Comparison of ENCODE assay signal across 9 cellular contexts in genomic region chr18:51039138-51040112, GRCh38. TPM values are rescaled to one million over a fixed set of nuclear protein-coding genes. Genes with fewer than 3 reads are reported as not detected.
DNase-seq lines count a peak whose midpoint lies in the region; ATAC-seq and TF ChIP-seq lines count a peak whose summit lies in the region.
"Had no signal": no experiment of that assay in that cellular context is flagged by ENCODE, and none has a peak within 500 bp of the region (broad histone marks: within the 10 kb centered on the region; RNA-seq: fewer than 3 reads in every experiment).

No MANE protein-coding gene starts in this region.

- ATAC-seq in activated T-cell treated with anti-CD3 and anti-CD28 coated beads, Interleukin-2, amount 50 U/mL, for 4 hours, result peak; percentile 63 to 80
- ATAC-seq in HG03442 (IDR thresholded peaks at IDR 0.05; ENCODE audit: unreplicated experiment) (peak; percentile 60), HG02571 (IDR thresholded peaks at IDR 0.05; ENCODE audit: unreplicated experiment) (no peak), HG03460 (IDR thresholded peaks at IDR 0.05; ENCODE audit: unreplicated experiment) (no peak)
- ATAC-seq in stimulated activated naive CD8-positive, alpha-beta T cell treated with anti-CD3 and anti-CD28 coated beads, Interleukin-15, amount 100 ng/mL, for 72 hours, result peak; percentile 89

- H3K27ac Mint-ChIP-seq in stimulated activated naive CD8-positive, alpha-beta T cell treated with anti-CD3 and anti-CD28 coated beads, Interleukin-15, amount 100 ng/mL, for 72 hours, result peak overlapping the region; percentile 74 to 88

- DNase-seq in activated T-cell treated with anti-CD3 and anti-CD28 coated beads, Interleukin-2, amount 50 U/mL, for 4 hours, result no peak
- DNase-seq in activated T-cell treated with anti-CD3 and anti-CD28 coated beads, Interleukin-2, amount 50 U/mL, for 48 hours, result no peak
- peak; percentile 14 to 33 for DNase-seq in erythroblast (lab: John Stamatoyannopoulos, UW)
- DNase-seq in stimulated activated naive CD8-positive, alpha-beta T cell treated with anti-CD3 and anti-CD28 coated beads, Interleukin-15, amount 100 ng/mL, for 72 hours, result no peak
- DNase-seq in LoVo (ENCODE audit: low spot score), result no peak
- DNase-seq: activated naive CD4-positive, alpha-beta T cell treated with anti-CD3 and anti-CD28 coated beads, Interleukin-2, amount 50 U/mL, for 16 hours had no signal

- H3K27me3 Mint-ChIP-seq in activated T-cell treated with anti-CD3 and anti-CD28 coated beads, Interleukin-2, amount 50 U/mL, for 4 hours (ENCODE audit: low read depth), result no peaks in the 10 kb centered on the region
- no peaks in the 10 kb centered on the region for H3K27me3 Mint-ChIP-seq in stimulated activated naive CD8-positive, alpha-beta T cell treated with anti-CD3 and anti-CD28 coated beads, Interleukin-15, amount 100 ng/mL, for 72 hours

- TF ChIP-seq POLR2A in erythroblast (IDR thresholded peaks at IDR 0.05; ENCODE audit: low read length), result no peak

- no peaks in the 10 kb centered on the region for H3K9me3 Mint-ChIP-seq in activated T-cell treated with anti-CD3 and anti-CD28 coated beads, Interleukin-2, amount 50 U/mL, for 4 hours
- H3K9me3 Mint-ChIP-seq in stimulated activated naive CD8-positive, alpha-beta T cell treated with anti-CD3 and anti-CD28 coated beads, Interleukin-15, amount 100 ng/mL, for 72 hours, result peaks cover 0 to 9% of the 10 kb centered on the region in 2 donors

- H3K36me3 Mint-ChIP-seq in activated T-cell treated with anti-CD3 and anti-CD28 coated beads, Interleukin-2, amount 50 U/mL, for 4 hours (ENCODE audit: insufficient read depth), result peaks cover 5% of the 10 kb centered on the region

- H3K4me3 Mint-ChIP-seq in activated T-cell treated with anti-CD3 and anti-CD28 coated beads, Interleukin-2, amount 50 U/mL, for 4 hours, result no peak overlapping the region
- peak overlapping the region; percentile 35 to 42 for H3K4me3 Mint-ChIP-seq in stimulated activated naive CD8-positive, alpha-beta T cell treated with anti-CD3 and anti-CD28 coated beads, Interleukin-15, amount 100 ng/mL, for 72 hours

- H3K4me1 Mint-ChIP-seq in activated T-cell treated with anti-CD3 and anti-CD28 coated beads, Interleukin-2, amount 50 U/mL, for 4 hours (ENCODE audit: low read depth), result peaks cover 89% of the 10 kb centered on the region
- H3K4me1 Mint-ChIP-seq in stimulated activated naive CD8-positive, alpha-beta T cell treated with anti-CD3 and anti-CD28 coated beads, Interleukin-15, amount 100 ng/mL, for 72 hours, result peaks cover 94% of the 10 kb centered on the region

RNA-seq across cellular contexts. Expression of gene SMAD4, which starts 9.4 kb away (rescaled TPM):
- 10 to 100 TPM; 58.6 to 60.7 (median 59.6) TPM for total RNA-seq in activated T-cell treated with anti-CD3 and anti-CD28 coated beads, Interleukin-2, amount 50 U/mL, for 4 hours

Comparison
In these comparisons a context has a peak if more than half of its experiments do, and no peak if none do; other contexts are left out.
1. ATAC-seq: peak in activated T-cell treated with anti-CD3 and anti-CD28 coated beads, Interleukin-2, amount 50 U/mL, for 4 hours (2 of 2), HG03442 (single experiment) and stimulated activated naive CD8-positive, alpha-beta T cell treated with anti-CD3 and anti-CD28 coated beads, Interleukin-15, amount 100 ng/mL, for 72 hours (single experiment); none in HG02571 (single experiment) and HG03460 (single experiment).
2. DNase-seq: peak in erythroblast (2 of 2); none in activated T-cell treated with anti-CD3 and anti-CD28 coated beads, Interleukin-2, amount 50 U/mL, for 4 hours (single experiment), activated T-cell treated with anti-CD3 and anti-CD28 coated beads, Interleukin-2, amount 50 U/mL, for 48 hours (0 of 2), stimulated activated naive CD8-positive, alpha-beta T cell treated with anti-CD3 and anti-CD28 coated beads, Interleukin-15, amount 100 ng/mL, for 72 hours (0 of 2) and LoVo (single experiment).